In the genomic region with DNA sequence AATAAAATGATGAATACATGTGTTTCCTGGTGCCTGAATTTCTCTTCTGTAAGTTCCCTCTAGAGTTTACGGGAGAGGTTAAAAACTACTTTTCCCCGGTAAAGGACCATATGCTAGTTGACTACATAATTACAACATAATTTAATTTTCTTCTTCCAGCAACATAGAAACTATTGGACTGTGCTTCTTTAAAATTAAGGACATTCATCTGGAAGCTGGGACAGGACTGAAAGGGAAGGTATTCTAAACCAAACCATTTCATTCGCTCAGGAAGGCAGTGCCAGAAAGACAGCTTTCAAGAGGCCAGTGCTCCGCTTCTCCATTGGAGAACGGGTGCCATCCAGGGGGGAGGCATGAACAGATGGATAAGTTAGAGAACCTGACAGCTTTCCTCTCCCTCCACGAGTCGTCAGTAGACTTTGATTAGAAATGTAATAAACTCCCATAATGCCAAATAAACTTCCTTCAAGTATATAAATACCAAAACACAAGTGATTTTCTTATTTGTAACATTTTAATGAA, we compare ENCODE assay signal across 19 cellular contexts.
DNase-seq lines count a peak whose midpoint lies in the region; ATAC-seq, FAIRE-seq and TF ChIP-seq lines count a peak whose summit lies in the region.
"Had no signal": no experiment of that assay in that cellular context is flagged by ENCODE, and none has a peak within 500 bp of the region (broad histone marks: within the 10 kb centered on the region; RNA-seq: fewer than 3 reads in every experiment).

No MANE protein-coding gene starts in this region.

- no peak for ATAC-seq in SK-N-SH treated with all-trans-retinoic acid at 6 μM for 48 hours
- ATAC-seq: HCT116 had no signal

- no peak overlapping the region for H2BK15ac ChIP-seq in mesendoderm (replicated peaks; ENCODE audit: low read depth)

- H3K9ac ChIP-seq in SK-N-SH (no peak overlapping the region), mesendoderm (ENCODE audit: low read length) (no peak overlapping the region)

- no peak overlapping the region for H2AFZ ChIP-seq in SK-N-SH (ENCODE audit: low read depth)

- no peak overlapping the region for H4K5ac ChIP-seq in mesendoderm (ENCODE audit: low read length)

- CTCF ChIA-PET in SK-N-SH (lab: Yijun Ruan, JAX) = interaction anchor here (1.9 to 2.0 kb wide), 2 partner anchors 12 to 22 kb away, joined by 4 read pairs; no protein-coding TSS in a partner anchor

- no peak overlapping the region for H3K23ac ChIP-seq in mesendoderm (ENCODE audit: low read length)

- H3K4me2 ChIP-seq in SK-N-SH (no peak overlapping the region), mesendoderm (ENCODE audit: low read length) (no peak overlapping the region)

- DNase-seq in SK-N-SH (no peak), NCI-H446 treated with DMSO at 0.1 percent for 48 hours (lab: John Stamatoyannopoulos, UW) (peak; percentile 85), cerebellum (ENCODE audit: low spot score) (peak; percentile 71), AG08396 (ENCODE audit: low spot score) (no peak), mesendoderm (no peak), SIG-M5 treated with dmso at 0.1 percent for 504 hours (lab: John Stamatoyannopoulos, UW; ENCODE audit: unreplicated experiment) (no peak), frontal cortex (ENCODE audit: low spot score in 2 of 2) (no peak)
- DNase-seq: DMS79, KG1, NCI-H1105, NCI-H146, NCI-H2081, NCI-H774, Peyer's patch had no signal

- TF ChIP-seq RAD21 in SK-N-SH (IDR thresholded peaks at IDR 0.05; ENCODE audit: low read length) = no peak

- H3K9me2 ChIP-seq in SK-N-SH = no peaks in the 10 kb centered on the region

- 85% methylated on average over 7 of the region's 7 CpGs for WGBS in SK-N-SH (ENCODE audit: low lambda C conversion rate)
- no CpG with 5 or more reads among the region's 7 CpGs for WGBS in mesendoderm (ENCODE audit: extremely low coverage, insufficient coverage, low lambda C conversion rate)

- POLR2A ChIA-PET in SK-N-SH (lab: Yijun Ruan, JAX) = interaction anchor here (0.6 kb wide), 1 partner anchor 387 kb away, joined by 3 read pairs; no protein-coding TSS in a partner anchor

- no peaks in the 10 kb centered on the region for H3F3A ChIP-seq in SK-N-SH (replicated peaks; ENCODE audit: insufficient read depth)

- H3K9me3 ChIP-seq in SK-N-SH = no peaks in the 10 kb centered on the region
- H3K9me3 ChIP-seq: Peyer's patch, SJSA1 had no signal

- H3K56ac ChIP-seq in mesendoderm (ENCODE audit: low read length) = no peak overlapping the region

- H2BK120ac ChIP-seq in mesendoderm (ENCODE audit: low read depth, low read length) = no peak overlapping the region

- H3K79me2 ChIP-seq in SK-N-SH (ENCODE audit: insufficient read depth) (no peaks in the 10 kb centered on the region), mesendoderm (ENCODE audit: control insufficient read depth, insufficient read depth, low read length) (no peaks in the 10 kb centered on the region)

- H3K27ac ChIP-seq in SK-N-SH (ENCODE audit: low read depth in 2 of 2, low read length in 1 of 2) (peak overlapping the region in 1 of 2 experiments; percentile 81; a peak in 2 of 4 replicates), mesendoderm (ENCODE audit: low read depth, low read length) (no peak overlapping the region)
- H3K27ac ChIP-seq: Peyer's patch, SJSA1 had no signal

- no peak for TF ChIP-seq CTCF in SK-N-SH (IDR thresholded peaks at IDR 0.05)

- no peak overlapping the region for H3K18ac ChIP-seq in mesendoderm (ENCODE audit: low read length)

- H2BK5ac ChIP-seq in mesendoderm (ENCODE audit: low read length) = no peak overlapping the region

- no peak overlapping the region for H2AK5ac ChIP-seq in mesendoderm (ENCODE audit: low read length)

- H3K4me3 ChIP-seq in SK-N-SH (ENCODE audit: low read depth in 2 of 2, low read length in 1 of 2) = no peak overlapping the region
- no peak overlapping the region for H3K4me3 ChIP-seq in mesendoderm (ENCODE audit: low read length)
- H3K4me3 ChIP-seq: Peyer's patch, SJSA1 had no signal

- no peak overlapping the region for H3K4ac ChIP-seq in mesendoderm (ENCODE audit: low read depth, low read length)

- H3K27me3 ChIP-seq in SK-N-SH (ENCODE audit: insufficient read depth) (no peaks in the 10 kb centered on the region), mesendoderm (ENCODE audit: insufficient read depth, low read length, poor library complexity) (no peaks in the 10 kb centered on the region)
- H3K27me3 ChIP-seq: Peyer's patch, SJSA1 had no signal

- H3K36me3 ChIP-seq in SK-N-SH (replicated peaks in 1 of 2; ENCODE audit: control insufficient read depth in 1 of 2, insufficient read depth in 2 of 2, low read length in 1 of 2) = no peaks in the 10 kb centered on the region
- H3K36me3 ChIP-seq in mesendoderm (ENCODE audit: control insufficient read depth, insufficient read depth, low read length) = no peaks in the 10 kb centered on the region
- H3K36me3 ChIP-seq: Peyer's patch, SJSA1 had no signal

- H4K20me1 ChIP-seq in SK-N-SH (ENCODE audit: insufficient read depth) = no peaks in the 10 kb centered on the region

- H3K79me1 ChIP-seq in mesendoderm (ENCODE audit: low read length) = no peaks in the 10 kb centered on the region

- no peak overlapping the region for H4K8ac ChIP-seq in mesendoderm (ENCODE audit: low read depth, low read length)

- TF ChIP-seq EP300 in SK-N-SH (IDR thresholded peaks at IDR 0.05; ENCODE audit: borderline replicate concordance in 1 of 2, low read depth in 1 of 2, low read length in 1 of 2) = no peak

- H3K4me1 ChIP-seq in SK-N-SH (ENCODE audit: control insufficient read depth in 1 of 2, insufficient read depth in 2 of 2, low read depth in 1 of 2, low read length in 1 of 2) (peaks cover 0 to 29% of the 10 kb centered on the region in 2 experiments; a peak in 3 of 4 replicates), mesendoderm (ENCODE audit: control insufficient read depth, low read depth, low read length) (peaks cover 2% of the 10 kb centered on the region)
- H3K4me1 ChIP-seq: Peyer's patch had no signal

- FAIRE-seq in frontal cortex (lab: Jason Lieb, UNC) = no peak
- FAIRE-seq: A204.1, HTR-8/SVneo had no signal

TF ChIP-seq in SK-N-SH treated with all-trans-retinoic acid at 6 μM for 48 hours, 23 proteins besides CTCF, POLR2A, EP300 and RAD21:
- peak; percentile 87 for TF ChIP-seq ZFP30 (CRISPR knock-in tag; IDR thresholded peaks at IDR 0.05)
- no peak for TF ChIP-seq SNAI2 (CRISPR knock-in tag; IDR thresholded peaks at IDR 0.05)

TF ChIP-seq in SK-N-SH, 30 proteins besides CTCF, POLR2A, EP300 and RAD21:
- TF ChIP-seq NFIC (IDR thresholded peaks at IDR 0.05; ENCODE audit: borderline replicate concordance) = no peak
- TF ChIP-seq RXRA (IDR thresholded peaks at IDR 0.05; ENCODE audit: borderline replicate concordance, low read depth) = no peak
- no peak for TF ChIP-seq JUND (IDR thresholded peaks at IDR 0.05)
- no peak for TF ChIP-seq GATA2 (CRISPR knock-in tag; IDR thresholded peaks at IDR 0.05)
- no peak for TF ChIP-seq TCF12 (IDR thresholded peaks at IDR 0.05)
- TF ChIP-seq MXI1 (IDR thresholded peaks at IDR 0.05; ENCODE audit: low read depth, low read length) = no peak
- no peak for TF ChIP-seq TAF1 (IDR thresholded peaks at IDR 0.05; ENCODE audit: borderline replicate concordance, low read depth, low read length)
- TF ChIP-seq ELF1 (IDR thresholded peaks at IDR 0.05) = no peak
- no peak for TF ChIP-seq TEAD4 (IDR thresholded peaks at IDR 0.05; ENCODE audit: borderline replicate concordance, insufficient read depth)
- no peak for TF ChIP-seq FOXJ3 (CRISPR knock-in tag; IDR thresholded peaks at IDR 0.05)
- TF ChIP-seq, protein P1, sequence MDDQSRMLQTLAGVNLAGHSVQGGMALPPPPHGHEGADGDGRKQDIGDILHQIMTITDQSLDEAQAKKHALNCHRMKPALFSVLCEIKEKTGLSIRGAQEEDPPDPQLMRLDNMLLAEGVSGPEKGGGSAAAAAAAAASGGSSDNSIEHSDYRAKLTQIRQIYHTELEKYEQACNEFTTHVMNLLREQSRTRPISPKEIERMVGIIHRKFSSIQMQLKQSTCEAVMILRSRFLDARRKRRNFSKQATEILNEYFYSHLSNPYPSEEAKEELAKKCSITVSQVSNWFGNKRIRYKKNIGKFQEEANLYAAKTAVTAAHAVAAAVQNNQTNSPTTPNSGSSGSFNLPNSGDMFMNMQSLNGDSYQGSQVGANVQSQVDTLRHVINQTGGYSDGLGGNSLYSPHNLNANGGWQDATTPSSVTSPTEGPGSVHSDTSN (IDR thresholded peaks at IDR 0.05) = no peak
- TF ChIP-seq FOSL2 (IDR thresholded peaks at IDR 0.05; ENCODE audit: borderline replicate concordance, low read depth) = no peak
- TF ChIP-seq MEF2A (IDR thresholded peaks at IDR 0.05; ENCODE audit: borderline replicate concordance, low read depth) = no peak

Comparison
In these comparisons a context has a peak if more than half of its experiments do, and no peak if none do; other contexts are left out.
1. DNase-seq: peak in NCI-H446 treated with DMSO at 0.1 percent for 48 hours (single experiment) and cerebellum (single experiment); none in SK-N-SH (single experiment), AG08396 (single experiment), mesendoderm (single experiment), SIG-M5 treated with dmso at 0.1 percent for 504 hours (single experiment) and frontal cortex (0 of 2).